In the genomic region with DNA sequence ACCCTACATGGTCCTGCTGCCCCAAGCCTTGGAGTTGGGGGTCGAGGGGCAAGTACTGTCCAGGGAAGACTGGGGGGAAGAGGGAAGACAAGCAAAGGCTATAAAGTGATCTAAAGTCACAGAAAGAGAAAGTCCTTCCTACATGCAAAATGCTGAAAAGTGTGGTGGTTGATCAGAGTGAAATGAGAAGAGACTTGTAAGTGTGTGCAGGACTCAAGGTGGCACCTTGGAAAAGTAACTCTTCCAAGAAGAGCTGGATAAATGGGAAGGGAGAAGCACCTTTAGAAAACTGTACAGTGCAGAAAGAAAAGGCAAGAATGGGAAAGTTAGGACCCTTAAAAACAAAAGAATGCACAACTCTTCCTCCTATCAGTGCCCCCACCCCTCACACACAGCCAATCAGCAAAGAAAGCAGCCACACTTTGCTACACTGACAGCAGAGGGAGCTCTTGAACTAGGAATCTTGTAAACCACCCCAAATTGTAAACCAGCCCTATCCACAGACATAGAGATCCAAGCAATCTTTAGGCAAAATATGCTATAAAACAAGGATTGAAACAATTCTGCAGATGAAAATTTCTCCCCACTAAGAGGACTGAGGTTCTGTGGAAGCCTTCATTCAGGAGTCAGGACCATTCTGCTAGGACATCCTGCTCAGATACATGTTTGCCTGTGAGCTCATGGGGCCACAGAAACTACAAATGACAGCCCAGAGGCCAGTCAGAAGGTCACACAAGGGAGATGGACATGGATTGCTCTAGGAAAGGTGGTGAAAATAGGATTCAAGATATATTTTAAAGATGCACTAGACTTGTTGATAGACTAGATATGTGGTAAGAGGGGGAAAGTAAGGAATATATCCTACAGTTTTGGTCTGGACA, we compare ENCODE assay signal across 8 cellular contexts.
DNase-seq lines count a peak whose midpoint lies in the region; ATAC-seq, FAIRE-seq and TF ChIP-seq lines count a peak whose summit lies in the region.

No MANE protein-coding gene starts in this region.

- H3K27ac Mint-ChIP-seq in nephron progenitor cell: no peak overlapping the region

- no peak for TF ChIP-seq POLR2A in K562 (conservative IDR thresholded peaks at IDR 0.05)

- peak; percentile 75 to 83 for TF ChIP-seq RAD21 in K562 (CRISPR knock-in tag; conservative IDR thresholded peaks at IDR 0.05 in 1 of 2, IDR thresholded peaks at IDR 0.05 in 1 of 2)

- H3K36me3 ChIP-seq in HEK293 (ENCODE audit: control insufficient read depth in 2 of 2, insufficient read depth in 1 of 2, low read length in 2 of 2): no peaks in the 10 kb centered on the region
- no peaks in the 10 kb centered on the region for H3K36me3 ChIP-seq in K562 (ENCODE audit: control insufficient read depth, insufficient read depth, low read length)

- WGBS in K562 (ENCODE audit: insufficient coverage, low coverage, missing lambda C conversion rate): 0% methylated on average over 1 of the region's 1 CpG

- no peaks in the 10 kb centered on the region for H4K20me1 ChIP-seq in K562 (replicated peaks; ENCODE audit: control insufficient read depth, insufficient read depth, low read length)

- peaks cover 13% of the 10 kb centered on the region for H3K36me3 Mint-ChIP-seq in nephron progenitor cell (ENCODE audit: low read depth)

- no peaks in the 10 kb centered on the region for H3K4me1 Mint-ChIP-seq in nephron progenitor cell

- no peak overlapping the region for H3K9ac ChIP-seq in K562 (ENCODE audit: insufficient read depth in 1 of 2, low read depth in 2 of 2, low read length in 2 of 2)

- H3K9me1 ChIP-seq in K562 (ENCODE audit: control insufficient read depth, insufficient read depth, low read length): no peaks in the 10 kb centered on the region

- CTCF ChIA-PET in HEK293 (lab: Yijun Ruan, JAX): interaction anchor here (0.6 to 3.4 kb wide), 23 partner anchors 9 to 402 kb away, joined by 3 to 68 read pairs (median 4); no protein-coding TSS in a partner anchor
- CTCF ChIA-PET in K562 (lab: Yijun Ruan, JAX; ENCODE audit: low intra/inter-chr PET ratio): interaction anchor here (0.6 to 0.8 kb wide), 6 partner anchors 36 to 236 kb away, joined by 3 to 10 read pairs (median 3); no protein-coding TSS in a partner anchor

- H3K9me3 ChIP-seq in HEK293 (ENCODE audit: control insufficient read depth, insufficient read depth, low read depth, low read length) (peaks cover 4% of the 10 kb centered on the region), K562 (replicated peaks; ENCODE audit: control insufficient read depth, insufficient read depth, low read depth, low read length) (no peaks in the 10 kb centered on the region)

- no peaks in the 10 kb centered on the region for H3K27me3 Mint-ChIP-seq in nephron progenitor cell (ENCODE audit: low read depth, poor library complexity)

- H3K27ac ChIP-seq in HEK293 (ENCODE audit: extremely low read depth, low read depth, low read length) (no peak overlapping the region), K562 (ENCODE audit: extremely low read depth, low read depth, low read length) (no peak overlapping the region)

- H3K4me1 ChIP-seq in HEK293 (ENCODE audit: control insufficient read depth, insufficient read depth, low read length) (no peaks in the 10 kb centered on the region), K562 (replicated peaks in 1 of 2; ENCODE audit: control insufficient read depth in 2 of 2, insufficient read depth in 2 of 2, low read length in 2 of 2) (no peaks in the 10 kb centered on the region)

- no TSS peak for BruUV-seq in K562 (replicated peaks; lab: Mats Ljungman, UMichigan)

- no peaks in the 10 kb centered on the region for H3K79me2 ChIP-seq in K562 (ENCODE audit: control insufficient read depth, insufficient read depth, low read length)

- FAIRE-seq in K562 (lab: Jason Lieb, UNC): peak; percentile 88

- no peak for TF ChIP-seq EP300 in K562 (IDR thresholded peaks at IDR 0.05; ENCODE audit: low read length)

- H3K4me2 ChIP-seq in K562 (ENCODE audit: insufficient read depth, low read length): no peak overlapping the region

- ATAC-seq in K562 (peak; percentile 91), left colon (peak; percentile 94)

- POLR2A ChIA-PET in HEK293 (lab: Yijun Ruan, JAX): interaction anchor here (1.0 kb wide), 1 partner anchor 9 kb away, joined by 3 read pairs; no protein-coding TSS in a partner anchor
- POLR2A ChIA-PET in K562 (lab: Yijun Ruan, JAX): no interaction called here

- peak; percentile 85 for DNase-seq in SIG-M5 treated with dmso at 0.1 percent for 504 hours (lab: John Stamatoyannopoulos, UW; ENCODE audit: unreplicated experiment)
- DNase-seq in SIG-M5 (lab: John Stamatoyannopoulos, UW): no peak
- DNase-seq in NCI-H69 (lab: John Stamatoyannopoulos, UW): peak; percentile 64
- peak; percentile 19 to 61 (median 32) for DNase-seq in K562 (ENCODE audit: extremely low read depth in 1 of 4, low spot score in 3 of 4)
- peak in 1 of 2 donors; percentile 51 for DNase-seq in left colon
- DNase-seq in NCI-H187 treated with DMSO at 0.1 percent for 48 hours (lab: John Stamatoyannopoulos, UW): no peak
- no peak for DNase-seq in nephron progenitor cell

- H3K27me3 ChIP-seq in K562 (ENCODE audit: control insufficient read depth in 2 of 2, insufficient read depth in 2 of 2, low read length in 2 of 2): no peaks in the 10 kb centered on the region

- no peak overlapping the region for H3K4me3 Mint-ChIP-seq in nephron progenitor cell

- no peak overlapping the region for H2AFZ ChIP-seq in K562 (ENCODE audit: low read depth, low read length)

- intact Hi-C loops in K562 (cut with micrococcal nuclease): loop anchor here (1.0 to 10.0 kb wide), 4 partner anchors 35 to 1000 kb away; no protein-coding TSS in a partner anchor
- intact Hi-C loops in left colon (cut with DNase I, micrococcal nuclease): loop anchor here in 1 of 2 donors (10.0 kb wide), 1 partner anchor 160 kb away; no protein-coding TSS in a partner anchor

- in situ Hi-C loops in K562 (cut with MboI): no loop called here

- H3K9me3 Mint-ChIP-seq in nephron progenitor cell: peaks cover 33% of the 10 kb centered on the region

- H3K4me3 ChIP-seq in HEK293 (ENCODE audit: low read depth, low read length): no peak overlapping the region
- no peak overlapping the region for H3K4me3 ChIP-seq in K562

- peak; percentile 90 for TF ChIP-seq CTCF in HEK293 (tag by site-specific recombination; IDR thresholded peaks at IDR 0.05)
- peak; percentile 56 to 61 (median 56) for TF ChIP-seq CTCF in K562 (IDR thresholded peaks at IDR 0.05 in 2 of 3, conservative IDR thresholded peaks at IDR 0.05 in 1 of 3; ENCODE audit: insufficient read depth in 2 of 3, low read depth in 1 of 3, low read length in 3 of 3)
- no peak for TF ChIP-seq CTCF in nephron progenitor cell (IDR thresholded peaks at IDR 0.05)

TF ChIP-seq in HEK293, 187 proteins besides CTCF, POLR2A, EP300 and RAD21:
- TF ChIP-seq PRDM1 (tag by site-specific recombination; IDR thresholded peaks at IDR 0.05) (peak; percentile 9; the same call in 1 of the 2 replicates), ZFP3 (tag by site-specific recombination; IDR thresholded peaks at IDR 0.05; ENCODE audit: low read depth) (no peak), ZNF549 (tag by site-specific recombination; IDR thresholded peaks at IDR 0.05) (no peak), HOXC10 (CRISPR knock-in tag; IDR thresholded peaks at IDR 0.05) (no peak), ZNF654 (tag by site-specific recombination; IDR thresholded peaks at IDR 0.05; ENCODE audit: low read depth) (peak; percentile 91), ZSCAN4 (tag by site-specific recombination; IDR thresholded peaks at IDR 0.05) (peak; percentile 49; the same call in 1 of the 2 replicates)

TF ChIP-seq in K562, 482 proteins besides CTCF, POLR2A, EP300 and RAD21 (continues in another document):
- no peak for TF ChIP-seq ADNP (tag; IDR thresholded peaks at IDR 0.05)
- TF ChIP-seq ZNF277 (CRISPR knock-in tag; IDR thresholded peaks at IDR 0.05; ENCODE audit: borderline replicate concordance): no peak
- TF ChIP-seq ETV1 (tag; conservative IDR thresholded peaks at IDR 0.05; ENCODE audit: low read depth): no peak
- TF ChIP-seq ZNF696 (CRISPR knock-in tag; conservative IDR thresholded peaks at IDR 0.05): no peak
- TF ChIP-seq ELF1 (tag; IDR thresholded peaks at IDR 0.05): no peak
- TF ChIP-seq ZBTB49 (CRISPR knock-in tag; IDR thresholded peaks at IDR 0.05; ENCODE audit: borderline replicate concordance): no peak
- TF ChIP-seq, protein P1, sequence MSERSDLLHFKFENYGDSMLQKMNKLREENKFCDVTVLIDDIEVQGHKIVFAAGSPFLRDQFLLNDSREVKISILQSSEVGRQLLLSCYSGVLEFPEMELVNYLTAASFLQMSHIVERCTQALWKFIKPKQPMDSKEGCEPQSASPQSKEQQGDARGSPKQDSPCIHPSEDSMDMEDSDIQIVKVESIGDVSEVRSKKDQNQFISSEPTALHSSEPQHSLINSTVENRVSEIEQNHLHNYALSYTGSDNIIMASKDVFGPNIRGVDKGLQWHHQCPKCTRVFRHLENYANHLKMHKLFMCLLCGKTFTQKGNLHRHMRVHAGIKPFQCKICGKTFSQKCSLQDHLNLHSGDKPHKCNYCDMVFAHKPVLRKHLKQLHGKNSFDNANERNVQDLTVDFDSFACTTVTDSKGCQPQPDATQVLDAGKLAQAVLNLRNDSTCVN (CRISPR knock-in tag; IDR thresholded peaks at IDR 0.05): no peak

Comparison
In these comparisons a context has a peak if more than half of its experiments do, and no peak if none do; other contexts are left out.
1. DNase-seq: peak in SIG-M5 treated with dmso at 0.1 percent for 504 hours (single experiment), NCI-H69 (single experiment) and K562 (4 of 4); none in SIG-M5 (single experiment), NCI-H187 treated with DMSO at 0.1 percent for 48 hours (single experiment) and nephron progenitor cell (single experiment).